ENCODE assay signal across 15 cellular contexts in genomic region chr1:225825078-225825477, GRCh38. TPM values are rescaled to one million over a fixed set of nuclear protein-coding genes. Genes with fewer than 3 reads are reported as not detected.
DNase-seq lines count a peak whose midpoint lies in the region; ATAC-seq and TF ChIP-seq lines count a peak whose summit lies in the region.
"Had no signal": no experiment of that assay in that cellular context is flagged by ENCODE, and none has a peak within 500 bp of the region (broad histone marks: within the 10 kb centered on the region; RNA-seq: fewer than 3 reads in every experiment).

No MANE protein-coding gene starts in this region.

- peak; percentile 39 for DNase-seq in activated effector memory CD4-positive, alpha-beta T cell treated with anti-CD3 and anti-CD28 coated beads, Interleukin-2, amount 50 U/mL, for 16 hours
- no peak for DNase-seq in activated effector memory CD4-positive, alpha-beta T cell treated with Interleukin-2 at 50 U/mL for 16 hours
- DNase-seq in NCI-H748 treated with DMSO at 0.1 percent for 48 hours (lab: John Stamatoyannopoulos, UW) (peak; percentile 56), left lobe of liver (ENCODE audit: low spot score) (peak; percentile 94), vagina (ENCODE audit: extremely low spot score in 2 of 2) (no peak), KBM-7 (no peak), cerebellar cortex (ENCODE audit: low spot score) (no peak)
- no peak for DNase-seq in activated CD4-positive, alpha-beta T cell treated with anti-CD3 and anti-CD28 coated beads, Interleukin-2, amount 50 U/mL, for 4 hours
- DNase-seq: activated T-cell treated with anti-CD3 and anti-CD28 coated beads, Interleukin-2, amount 50 U/mL, for 48 hours; effector CD4-positive, alpha-beta T cell; foreskin keratinocyte; MG63 had no signal

- peaks cover 0 to 15% of the 10 kb centered on the region in 2 donors for H3K36me3 ChIP-seq in vagina

- peaks cover 71% of the 10 kb centered on the region for H3K4me1 ChIP-seq in vagina
- H3K4me1 ChIP-seq: foreskin keratinocyte had no signal

- in situ Hi-C loops in KBM-7 (cut with MboI; ENCODE audit: low pct_unique_long_range_greater_than_20kb, low sequenced_read_pairs): no loop called here

- intact Hi-C loops in vagina (cut with DNase I): no loop called here

- no peaks in the 10 kb centered on the region for H3K9me3 ChIP-seq in vagina
- H3K9me3 ChIP-seq: MG63, tibial nerve had no signal

- no peaks in the 10 kb centered on the region for H3K27me3 ChIP-seq in vagina
- H3K27me3 ChIP-seq: foreskin keratinocyte, MG63, tibial nerve had no signal

- TF ChIP-seq POLR2A in vagina (IDR thresholded peaks at IDR 0.05): no peak

- no peak overlapping the region for H3K4me3 ChIP-seq in vagina
- H3K4me3 ChIP-seq: MG63, skin epidermis, tibial nerve had no signal

- H3K27ac ChIP-seq in vagina: peak overlapping the region; percentile 40
- H3K27ac ChIP-seq: foreskin keratinocyte had no signal

- TF ChIP-seq CTCF in vagina (IDR thresholded peaks at IDR 0.05): no peak

- peak; percentile 70 for ATAC-seq in left lobe of liver
- ATAC-seq: foreskin keratinocyte; natural killer cell treated with Interleukin-12 subunit alpha and Interleukin-12 subunit beta and Interleukin-15 and Interleukin-18, amount 100 ng/mL, for 72 hours had no signal

RNA-seq across cellular contexts. Expression of gene EPHX1, which starts 15.2 kb away (rescaled TPM):
- total RNA-seq in left lobe of liver: 1,368 TPM
- total RNA-seq in vagina: 142 TPM

RNA-seq across cellular contexts. Expression of gene SRP9, which starts 47.5 kb away (rescaled TPM):
- total RNA-seq in left lobe of liver (136 TPM), vagina (120 TPM)

RNA-seq across cellular contexts. Expression of gene TMEM63A, which starts 57.1 kb away (rescaled TPM):
- 69.1 TPM for total RNA-seq in left lobe of liver
- 38.1 TPM for total RNA-seq in vagina

Comparison
In these comparisons a context has a peak if more than half of its experiments do, and no peak if none do; other contexts are left out.
1. DNase-seq: peak in activated effector memory CD4-positive, alpha-beta T cell treated with anti-CD3 and anti-CD28 coated beads, Interleukin-2, amount 50 U/mL, for 16 hours (single experiment), NCI-H748 treated with DMSO at 0.1 percent for 48 hours (single experiment) and left lobe of liver (single experiment); none in activated effector memory CD4-positive, alpha-beta T cell treated with Interleukin-2 at 50 U/mL for 16 hours (single experiment), vagina (0 of 2), KBM-7 (single experiment), cerebellar cortex (single experiment) and activated CD4-positive, alpha-beta T cell treated with anti-CD3 and anti-CD28 coated beads, Interleukin-2, amount 50 U/mL, for 4 hours (0 of 2).